ENCODE assay signal across 1 cellular context in genomic region chr4:48944252-48944651, GRCh38.
TF ChIP-seq lines count a peak whose summit lies in the region.

No MANE protein-coding gene starts in this region.

TF ChIP-seq in HCT116, 20 proteins besides CTCF, POLR2A, EP300 and RAD21:
- peak; percentile 57; the same call in 1 of the 2 replicates for TF ChIP-seq CBX3 (IDR thresholded peaks at IDR 0.05; ENCODE audit: low read depth)
- no peak for TF ChIP-seq EZH2 (IDR thresholded peaks at IDR 0.05)
- TF ChIP-seq, protein P1, sequence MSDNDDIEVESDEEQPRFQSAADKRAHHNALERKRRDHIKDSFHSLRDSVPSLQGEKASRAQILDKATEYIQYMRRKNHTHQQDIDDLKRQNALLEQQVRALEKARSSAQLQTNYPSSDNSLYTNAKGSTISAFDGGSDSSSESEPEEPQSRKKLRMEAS (IDR thresholded peaks at IDR 0.05), result no peak
- TF ChIP-seq SIN3A (IDR thresholded peaks at IDR 0.05; ENCODE audit: low read depth), result no peak
- TF ChIP-seq FOSL1 (IDR thresholded peaks at IDR 0.05; ENCODE audit: low read depth), result peak; percentile 63
- no peak for TF ChIP-seq CEBPB (IDR thresholded peaks at IDR 0.05; ENCODE audit: low read depth)
- TF ChIP-seq ZBTB33 (IDR thresholded peaks at IDR 0.05; ENCODE audit: extremely low read depth, insufficient replicate concordance, low read length), result no peak
- TF ChIP-seq, protein P2, sequence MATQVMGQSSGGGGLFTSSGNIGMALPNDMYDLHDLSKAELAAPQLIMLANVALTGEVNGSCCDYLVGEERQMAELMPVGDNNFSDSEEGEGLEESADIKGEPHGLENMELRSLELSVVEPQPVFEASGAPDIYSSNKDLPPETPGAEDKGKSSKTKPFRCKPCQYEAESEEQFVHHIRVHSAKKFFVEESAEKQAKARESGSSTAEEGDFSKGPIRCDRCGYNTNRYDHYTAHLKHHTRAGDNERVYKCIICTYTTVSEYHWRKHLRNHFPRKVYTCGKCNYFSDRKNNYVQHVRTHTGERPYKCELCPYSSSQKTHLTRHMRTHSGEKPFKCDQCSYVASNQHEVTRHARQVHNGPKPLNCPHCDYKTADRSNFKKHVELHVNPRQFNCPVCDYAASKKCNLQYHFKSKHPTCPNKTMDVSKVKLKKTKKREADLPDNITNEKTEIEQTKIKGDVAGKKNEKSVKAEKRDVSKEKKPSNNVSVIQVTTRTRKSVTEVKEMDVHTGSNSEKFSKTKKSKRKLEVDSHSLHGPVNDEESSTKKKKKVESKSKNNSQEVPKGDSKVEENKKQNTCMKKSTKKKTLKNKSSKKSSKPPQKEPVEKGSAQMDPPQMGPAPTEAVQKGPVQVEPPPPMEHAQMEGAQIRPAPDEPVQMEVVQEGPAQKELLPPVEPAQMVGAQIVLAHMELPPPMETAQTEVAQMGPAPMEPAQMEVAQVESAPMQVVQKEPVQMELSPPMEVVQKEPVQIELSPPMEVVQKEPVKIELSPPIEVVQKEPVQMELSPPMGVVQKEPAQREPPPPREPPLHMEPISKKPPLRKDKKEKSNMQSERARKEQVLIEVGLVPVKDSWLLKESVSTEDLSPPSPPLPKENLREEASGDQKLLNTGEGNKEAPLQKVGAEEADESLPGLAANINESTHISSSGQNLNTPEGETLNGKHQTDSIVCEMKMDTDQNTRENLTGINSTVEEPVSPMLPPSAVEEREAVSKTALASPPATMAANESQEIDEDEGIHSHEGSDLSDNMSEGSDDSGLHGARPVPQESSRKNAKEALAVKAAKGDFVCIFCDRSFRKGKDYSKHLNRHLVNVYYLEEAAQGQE (IDR thresholded peaks at IDR 0.05; ENCODE audit: low read depth), result no peak
- TF ChIP-seq EGR1 (IDR thresholded peaks at IDR 0.05; ENCODE audit: low read depth), result no peak
- TF ChIP-seq SP1 (IDR thresholded peaks at IDR 0.05; ENCODE audit: low read depth), result 0 out of 2 replicates have a peak, but pooled peaks have one; percentile 32
- TF ChIP-seq EZH2phosphoT487 (IDR thresholded peaks at IDR 0.05; ENCODE audit: borderline replicate concordance), result no peak
- peak; percentile 30; the same call in 1 of the 2 replicates for TF ChIP-seq JUND (IDR thresholded peaks at IDR 0.05)
- TF ChIP-seq ZFX (IDR thresholded peaks at IDR 0.05), result no peak
- TF ChIP-seq YY1 (IDR thresholded peaks at IDR 0.05; ENCODE audit: extremely low read depth, insufficient replicate concordance, low read depth, low read length), result no peak
- TF ChIP-seq POLR2AphosphoS5 (IDR thresholded peaks at IDR 0.05; ENCODE audit: low read depth, low read length), result no peak
- no peak for TF ChIP-seq ZNF274 (IDR thresholded peaks at IDR 0.05; ENCODE audit: low read depth, low read length)
